ENCODE assay signal across 8 cellular contexts in the genomic region with DNA sequence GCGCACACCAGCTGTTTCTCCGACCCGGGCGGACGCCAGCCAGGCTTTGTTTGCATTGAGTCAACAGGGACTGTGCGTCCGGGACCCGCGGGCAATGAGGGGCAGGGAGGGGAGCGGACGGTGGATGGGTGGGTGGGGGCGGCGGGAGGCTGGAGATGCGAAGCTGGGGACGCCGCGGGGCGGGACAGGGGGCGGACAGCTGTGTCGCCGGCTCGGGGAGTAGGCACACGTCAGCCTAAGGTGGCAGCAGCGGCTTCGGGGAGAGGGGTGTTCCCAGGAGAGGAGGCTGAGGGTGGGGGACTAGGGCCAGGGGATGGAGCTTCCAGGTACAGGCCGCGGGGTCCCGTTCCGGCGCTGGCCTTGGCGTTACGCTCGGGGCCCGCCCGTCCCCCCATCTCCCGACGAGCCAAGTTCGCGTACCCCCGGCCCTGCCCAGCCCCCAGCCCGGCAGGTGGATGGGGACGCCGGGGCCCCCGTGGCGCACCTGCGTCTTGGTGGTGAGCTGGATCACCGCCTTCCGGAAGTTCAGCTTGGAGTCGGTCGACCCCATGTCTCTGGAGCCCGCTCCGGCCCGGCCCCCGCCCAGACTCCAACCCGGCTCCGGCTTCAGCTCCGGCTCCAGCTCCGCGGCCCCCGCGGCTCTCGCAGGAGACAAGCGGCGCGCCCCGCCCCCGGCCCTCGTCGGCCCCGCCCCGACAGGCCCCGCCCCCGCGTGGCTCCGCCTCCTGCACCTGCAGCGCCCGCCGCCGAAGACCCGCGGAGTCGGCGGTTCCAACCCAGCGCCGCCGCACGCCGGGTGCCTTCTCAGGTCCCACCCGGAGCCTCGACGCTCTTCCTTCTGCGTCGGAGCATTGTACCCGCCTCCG. TPM values are rescaled to one million over a fixed set of nuclear protein-coding genes. Genes with fewer than 3 reads are reported as not detected.
A peak's percentile ranks its signal among the peaks of the same experiment; 100 is the strongest.
DNase-seq lines count a peak whose midpoint lies in the region; ATAC-seq, FAIRE-seq and TF ChIP-seq lines count a peak whose summit lies in the region.

A gene with protein sequence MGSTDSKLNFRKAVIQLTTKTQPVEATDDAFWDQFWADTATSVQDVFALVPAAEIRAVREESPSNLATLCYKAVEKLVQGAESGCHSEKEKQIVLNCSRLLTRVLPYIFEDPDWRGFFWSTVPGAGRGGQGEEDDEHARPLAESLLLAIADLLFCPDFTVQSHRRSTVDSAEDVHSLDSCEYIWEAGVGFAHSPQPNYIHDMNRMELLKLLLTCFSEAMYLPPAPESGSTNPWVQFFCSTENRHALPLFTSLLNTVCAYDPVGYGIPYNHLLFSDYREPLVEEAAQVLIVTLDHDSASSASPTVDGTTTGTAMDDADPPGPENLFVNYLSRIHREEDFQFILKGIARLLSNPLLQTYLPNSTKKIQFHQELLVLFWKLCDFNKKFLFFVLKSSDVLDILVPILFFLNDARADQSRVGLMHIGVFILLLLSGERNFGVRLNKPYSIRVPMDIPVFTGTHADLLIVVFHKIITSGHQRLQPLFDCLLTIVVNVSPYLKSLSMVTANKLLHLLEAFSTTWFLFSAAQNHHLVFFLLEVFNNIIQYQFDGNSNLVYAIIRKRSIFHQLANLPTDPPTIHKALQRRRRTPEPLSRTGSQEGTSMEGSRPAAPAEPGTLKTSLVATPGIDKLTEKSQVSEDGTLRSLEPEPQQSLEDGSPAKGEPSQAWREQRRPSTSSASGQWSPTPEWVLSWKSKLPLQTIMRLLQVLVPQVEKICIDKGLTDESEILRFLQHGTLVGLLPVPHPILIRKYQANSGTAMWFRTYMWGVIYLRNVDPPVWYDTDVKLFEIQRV (minus strand): TSS at position 653 of the 866 bp plus-strand sequence. CDS start 103 bp downstream, at position 550.

- H3K27me3 ChIP-seq in BE2C (peaks cover 15% of the 10 kb centered on the region), HUES6 (ENCODE audit: control insufficient read depth, insufficient read depth, low read length) (peaks cover 61% of the 10 kb centered on the region)

- FAIRE-seq in urothelium cell line (lab: Jason Lieb, UNC), result peak; percentile 79

- peak within 1 kb of the TSS; percentile 6 for H3K9ac ChIP-seq in HUES6 (ENCODE audit: low read length)

- H3K4me3 ChIP-seq in BE2C (ENCODE audit: low read depth, low read length), result peak within 1 kb of the TSS; percentile 59
- H3K4me3 ChIP-seq in HUES6 (ENCODE audit: low read depth, low read length), result peak within 1 kb of the TSS; percentile 82

- H3K4me1 ChIP-seq in BE2C (no peaks in the 10 kb centered on the region; the same call in 1 of the 2 replicates), HUES6 (ENCODE audit: control insufficient read depth, insufficient read depth, low read length) (peaks cover 16% of the 10 kb centered on the region; the same call in 1 of the 2 replicates)

- H3K9me3 ChIP-seq in BE2C, result no peaks in the 10 kb centered on the region
- no peaks in the 10 kb centered on the region for H3K9me3 ChIP-seq in HUES6 (ENCODE audit: control insufficient read depth, insufficient read depth, low read depth, low read length)

- H3K36me3 ChIP-seq in BE2C (no peaks in the 10 kb centered on the region), HUES6 (ENCODE audit: control insufficient read depth, insufficient read depth, low read length) (no peaks in the 10 kb centered on the region)

- H3K27ac ChIP-seq in HUES6 (ENCODE audit: low read depth, low read length), result no peak within 1 kb of the TSS

- DNase-seq in BE2C (peak; percentile 80), T-helper 1 cell (peak; percentile 39 to 82 (median 73)), anterior cingulate cortex (lab: John Stamatoyannopoulos, UW) (peak in 56 of 58 donors; percentile 9 to 89 (median 70)), hippocampal formation (lab: John Stamatoyannopoulos, UW) (peak; percentile 47 to 78), retina (peak; percentile 73), urothelium cell line (ENCODE audit: low spot score) (peak; percentile 85)

- TF ChIP-seq CTCF in BE2C (IDR thresholded peaks at IDR 0.05; ENCODE audit: low read depth, low read length), result no peak

- no peak for ATAC-seq in HG02884 (IDR thresholded peaks at IDR 0.05; ENCODE audit: unreplicated experiment)

RNA-seq across cellular contexts. Expression of the gene that starts here (rescaled TPM):
- polyA plus RNA-seq in BE2C (2012; ENCODE audit: insufficient read depth, insufficient read length, low read depth), result 5.9 TPM
